In the genomic region with DNA sequence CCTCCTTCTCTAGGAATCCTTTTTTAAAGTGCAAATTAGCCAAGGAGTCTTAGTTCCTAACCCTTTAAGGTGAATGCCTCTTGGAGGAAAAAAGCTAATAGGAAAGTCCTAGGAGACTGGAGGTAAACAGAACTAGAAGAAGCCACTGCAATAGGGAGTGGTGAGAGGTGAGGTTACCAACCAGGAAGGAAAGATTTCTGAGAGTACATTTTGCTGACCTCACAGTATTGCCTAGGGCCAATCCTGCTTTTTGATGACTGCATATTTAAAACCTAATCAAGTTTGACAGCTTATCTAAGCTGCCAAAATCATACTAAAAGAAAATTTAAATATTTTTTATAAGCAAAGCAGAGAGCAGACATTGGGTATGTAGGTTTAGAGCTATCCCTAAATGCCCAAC, we compare ENCODE assay signal across 19 cellular contexts. TPM values are rescaled to one million over a fixed set of nuclear protein-coding genes. Genes with fewer than 3 reads are reported as not detected.
DNase-seq lines count a peak whose midpoint lies in the region; ATAC-seq and TF ChIP-seq lines count a peak whose summit lies in the region.
"Had no signal": no experiment of that assay in that cellular context is flagged by ENCODE, and none has a peak within 500 bp of the region (broad histone marks: within the 10 kb centered on the region; RNA-seq: fewer than 3 reads in every experiment).

No MANE protein-coding gene starts in this region.

- intact Hi-C loops in left colon (cut with DNase I, micrococcal nuclease), result no loop called here

- H3K4me3 ChIP-seq in epithelial cell of esophagus (ENCODE audit: low read length), result no peak overlapping the region

- DNase-seq in OCI-M1 (lab: John Stamatoyannopoulos, UW) (peak; percentile 9), epithelial cell of esophagus (ENCODE audit: low read depth) (peak; percentile 69), left colon (no peak), NCI-H1930 (lab: John Stamatoyannopoulos, UW) (no peak), DMS114 treated with DMSO at 0.1 percent for 48 hours (lab: John Stamatoyannopoulos, UW; ENCODE audit: unreplicated experiment) (no peak), T-helper 9 cell (no peak)
- DNase-seq: ACHN; C1 segment of cervical spinal cord; CD8-positive, alpha-beta memory T cell; GOT3; MV-4-11; NCI-H187; NCI-H2227 treated with DMSO at 0.1 percent for 48 hours; NCI-H510A treated with DMSO at 0.1 percent for 48 hours; NCI-H82; RPMI8226; SHP77 treated with DMSO at 0.1 percent for 48 hours; SK-N-SH had no signal

- TF ChIP-seq CTCF in epithelial cell of esophagus (IDR thresholded peaks at IDR 0.05; ENCODE audit: insufficient read depth, low read depth, low read length, missing control alignments), result no peak

- peak; percentile 91 for ATAC-seq in left colon
- no peak for ATAC-seq in HG03521 (IDR thresholded peaks at IDR 0.05; ENCODE audit: unreplicated experiment)

RNA-seq across cellular contexts. Expression of a gene that starts 7.3 kb away (rescaled TPM):
- total RNA-seq in left colon, result 10 to 100 TPM; 26.0 to 33.8 TPM

RNA-seq across cellular contexts. Expression of a gene that starts 35.9 kb away (rescaled TPM):
- total RNA-seq in left colon, result 10 to 100 TPM; 31.5 to 35.1 TPM

Comparison
In these comparisons a context has a peak if more than half of its experiments do, and no peak if none do; other contexts are left out.
1. DNase-seq: peak in OCI-M1 (single experiment) and epithelial cell of esophagus (single experiment); none in left colon (0 of 2), NCI-H1930 (0 of 2), DMS114 treated with DMSO at 0.1 percent for 48 hours (single experiment) and T-helper 9 cell (single experiment).